Comparison of ENCODE assay signal across 1 cellular context in the genomic region with DNA sequence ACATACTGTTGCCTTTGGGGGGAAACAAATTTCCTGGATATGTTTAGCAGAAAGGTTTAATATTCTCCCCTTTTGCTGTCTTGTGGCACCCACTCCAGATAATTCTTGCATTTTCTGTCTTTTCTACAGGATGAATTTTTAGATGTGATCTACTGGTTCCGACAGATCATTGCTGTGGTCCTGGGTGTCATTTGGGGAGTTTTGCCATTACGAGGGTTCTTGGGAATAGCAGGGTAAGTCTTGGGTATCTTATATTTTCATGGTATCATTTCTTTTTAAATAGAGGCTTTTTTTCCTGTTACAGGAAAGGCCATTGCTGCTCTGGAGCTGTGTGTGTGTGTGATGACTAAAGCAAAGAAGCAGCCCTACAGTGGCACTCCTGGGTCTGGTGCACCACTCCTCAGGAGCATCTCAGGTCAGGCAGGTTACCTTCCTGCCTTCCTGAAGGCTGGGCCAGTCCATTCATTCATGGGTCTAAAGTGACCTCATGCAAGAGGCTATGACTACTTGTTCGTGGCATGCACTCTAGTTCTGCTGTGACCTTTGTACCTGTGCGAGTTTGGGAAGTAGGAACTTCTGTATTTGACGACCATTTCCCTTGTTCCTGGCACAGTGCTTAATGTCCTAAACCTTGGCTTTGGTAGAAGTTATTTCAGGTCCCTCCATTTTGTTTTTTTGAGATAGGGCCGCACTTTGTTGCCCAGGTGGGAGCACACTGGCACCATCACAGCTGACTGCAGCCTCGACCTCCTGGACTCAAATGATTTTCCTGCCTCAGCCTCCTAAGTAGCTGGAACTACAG.
TF ChIP-seq lines count a peak whose summit lies in the region.

No MANE protein-coding gene starts in this region.

TF ChIP-seq in HepG2, 621 proteins besides CTCF, POLR2A, EP300 and RAD21 (continued from another document and continues in another):
- TF ChIP-seq, protein P1, sequence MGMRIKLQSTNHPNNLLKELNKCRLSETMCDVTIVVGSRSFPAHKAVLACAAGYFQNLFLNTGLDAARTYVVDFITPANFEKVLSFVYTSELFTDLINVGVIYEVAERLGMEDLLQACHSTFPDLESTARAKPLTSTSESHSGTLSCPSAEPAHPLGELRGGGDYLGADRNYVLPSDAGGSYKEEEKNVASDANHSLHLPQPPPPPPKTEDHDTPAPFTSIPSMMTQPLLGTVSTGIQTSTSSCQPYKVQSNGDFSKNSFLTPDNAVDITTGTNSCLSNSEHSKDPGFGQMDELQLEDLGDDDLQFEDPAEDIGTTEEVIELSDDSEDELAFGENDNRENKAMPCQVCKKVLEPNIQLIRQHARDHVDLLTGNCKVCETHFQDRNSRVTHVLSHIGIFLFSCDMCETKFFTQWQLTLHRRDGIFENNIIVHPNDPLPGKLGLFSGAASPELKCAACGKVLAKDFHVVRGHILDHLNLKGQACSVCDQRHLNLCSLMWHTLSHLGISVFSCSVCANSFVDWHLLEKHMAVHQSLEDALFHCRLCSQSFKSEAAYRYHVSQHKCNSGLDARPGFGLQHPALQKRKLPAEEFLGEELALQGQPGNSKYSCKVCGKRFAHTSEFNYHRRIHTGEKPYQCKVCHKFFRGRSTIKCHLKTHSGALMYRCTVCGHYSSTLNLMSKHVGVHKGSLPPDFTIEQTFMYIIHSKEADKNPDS (CRISPR knock-in tag; IDR thresholded peaks at IDR 0.05) = no peak
- TF ChIP-seq, protein P2, sequence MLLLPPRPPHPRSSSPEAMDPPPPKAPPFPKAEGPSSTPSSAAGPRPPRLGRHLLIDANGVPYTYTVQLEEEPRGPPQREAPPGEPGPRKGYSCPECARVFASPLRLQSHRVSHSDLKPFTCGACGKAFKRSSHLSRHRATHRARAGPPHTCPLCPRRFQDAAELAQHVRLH (CRISPR knock-in tag; IDR thresholded peaks at IDR 0.05; ENCODE audit: borderline replicate concordance, low read depth) = 0 out of 2 replicates have a peak, but pooled peaks have one; percentile 83
- TF ChIP-seq ZNF143 (CRISPR knock-in tag; IDR thresholded peaks at IDR 0.05) = no peak
- TF ChIP-seq ZNF564 (CRISPR knock-in tag; IDR thresholded peaks at IDR 0.05) = no peak
- TF ChIP-seq MIER3 (CRISPR knock-in tag; IDR thresholded peaks at IDR 0.05; ENCODE audit: borderline replicate concordance) = peak; percentile 91; the same call in 1 of the 2 replicates
- peak; percentile 79 for TF ChIP-seq ZNF788 (CRISPR knock-in tag; IDR thresholded peaks at IDR 0.05; ENCODE audit: borderline replicate concordance)
- TF ChIP-seq, protein P3, sequence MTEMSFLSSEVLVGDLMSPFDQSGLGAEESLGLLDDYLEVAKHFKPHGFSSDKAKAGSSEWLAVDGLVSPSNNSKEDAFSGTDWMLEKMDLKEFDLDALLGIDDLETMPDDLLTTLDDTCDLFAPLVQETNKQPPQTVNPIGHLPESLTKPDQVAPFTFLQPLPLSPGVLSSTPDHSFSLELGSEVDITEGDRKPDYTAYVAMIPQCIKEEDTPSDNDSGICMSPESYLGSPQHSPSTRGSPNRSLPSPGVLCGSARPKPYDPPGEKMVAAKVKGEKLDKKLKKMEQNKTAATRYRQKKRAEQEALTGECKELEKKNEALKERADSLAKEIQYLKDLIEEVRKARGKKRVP (CRISPR knock-in tag; IDR thresholded peaks at IDR 0.05) = no peak
- TF ChIP-seq ZSCAN31 (CRISPR knock-in tag; IDR thresholded peaks at IDR 0.05; ENCODE audit: low read depth) = peak; percentile 40; the same call in 1 of the 2 replicates
- TF ChIP-seq GABPB1 (CRISPR knock-in tag; IDR thresholded peaks at IDR 0.05) = peak; percentile 15
- peak; percentile 52; the same call in 1 of the 2 replicates for TF ChIP-seq FOSL1 (CRISPR knock-in tag; IDR thresholded peaks at IDR 0.05; ENCODE audit: borderline replicate concordance)
- TF ChIP-seq SMC3 (IDR thresholded peaks at IDR 0.05; ENCODE audit: low read length) = peak; percentile 25; the same call in 1 of the 2 replicates
- TF ChIP-seq ASH2L (IDR thresholded peaks at IDR 0.05; ENCODE audit: insufficient read length, low read depth, low read length) = peak; percentile 93
- peak; percentile 31; the same call in 1 of the 2 replicates for TF ChIP-seq ZBTB7B (CRISPR knock-in tag; IDR thresholded peaks at IDR 0.05)
- peak; percentile 36 for TF ChIP-seq TBL1XR1 (IDR thresholded peaks at IDR 0.05; ENCODE audit: borderline replicate concordance, low read length, partially characterized antibody)
- TF ChIP-seq ZNF549 (CRISPR knock-in tag; IDR thresholded peaks at IDR 0.05) = no peak
- peak; percentile 6; the same call in 1 of the 2 replicates for TF ChIP-seq FOXK1 (CRISPR knock-in tag; IDR thresholded peaks at IDR 0.05; ENCODE audit: borderline replicate concordance, low read depth)
- TF ChIP-seq HNF4A (CRISPR knock-in tag; IDR thresholded peaks at IDR 0.05) = peak; percentile 92
- peak; percentile 79; the same call in 1 of the 2 replicates for TF ChIP-seq ERF (CRISPR knock-in tag; IDR thresholded peaks at IDR 0.05)
- TF ChIP-seq, protein P4, sequence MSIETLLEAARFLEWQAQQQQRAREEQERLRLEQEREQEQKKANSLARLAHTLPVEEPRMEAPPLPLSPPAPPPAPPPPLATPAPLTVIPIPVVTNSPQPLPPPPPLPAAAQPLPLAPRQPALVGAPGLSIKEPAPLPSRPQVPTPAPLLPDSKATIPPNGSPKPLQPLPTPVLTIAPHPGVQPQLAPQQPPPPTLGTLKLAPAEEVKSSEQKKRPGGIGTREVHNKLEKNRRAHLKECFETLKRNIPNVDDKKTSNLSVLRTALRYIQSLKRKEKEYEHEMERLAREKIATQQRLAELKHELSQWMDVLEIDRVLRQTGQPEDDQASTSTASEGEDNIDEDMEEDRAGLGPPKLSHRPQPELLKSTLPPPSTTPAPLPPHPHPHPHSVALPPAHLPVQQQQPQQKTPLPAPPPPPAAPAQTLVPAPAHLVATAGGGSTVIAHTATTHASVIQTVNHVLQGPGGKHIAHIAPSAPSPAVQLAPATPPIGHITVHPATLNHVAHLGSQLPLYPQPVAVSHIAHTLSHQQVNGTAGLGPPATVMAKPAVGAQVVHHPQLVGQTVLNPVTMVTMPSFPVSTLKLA (IDR thresholded peaks at IDR 0.05) = 0 out of 2 replicates have a peak, but pooled peaks have one; percentile 26
- TF ChIP-seq ZNF460 (CRISPR knock-in tag; IDR thresholded peaks at IDR 0.05; ENCODE audit: borderline replicate concordance) = peak; percentile 91
- TF ChIP-seq CBX5 (CRISPR knock-in tag; IDR thresholded peaks at IDR 0.05; ENCODE audit: borderline replicate concordance) = peak; percentile 78
- no peak for TF ChIP-seq ZFY (CRISPR knock-in tag; IDR thresholded peaks at IDR 0.05)
- TF ChIP-seq, protein P5, sequence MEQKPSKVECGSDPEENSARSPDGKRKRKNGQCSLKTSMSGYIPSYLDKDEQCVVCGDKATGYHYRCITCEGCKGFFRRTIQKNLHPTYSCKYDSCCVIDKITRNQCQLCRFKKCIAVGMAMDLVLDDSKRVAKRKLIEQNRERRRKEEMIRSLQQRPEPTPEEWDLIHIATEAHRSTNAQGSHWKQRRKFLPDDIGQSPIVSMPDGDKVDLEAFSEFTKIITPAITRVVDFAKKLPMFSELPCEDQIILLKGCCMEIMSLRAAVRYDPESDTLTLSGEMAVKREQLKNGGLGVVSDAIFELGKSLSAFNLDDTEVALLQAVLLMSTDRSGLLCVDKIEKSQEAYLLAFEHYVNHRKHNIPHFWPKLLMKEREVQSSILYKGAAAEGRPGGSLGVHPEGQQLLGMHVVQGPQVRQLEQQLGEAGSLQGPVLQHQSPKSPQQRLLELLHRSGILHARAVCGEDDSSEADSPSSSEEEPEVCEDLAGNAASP (CRISPR knock-in tag; IDR thresholded peaks at IDR 0.05; ENCODE audit: borderline replicate concordance) = peak; percentile 96; the same call in 1 of the 2 replicates
- peak; percentile 59; the same call in 1 of the 2 replicates for TF ChIP-seq ARNTL (CRISPR knock-in tag; IDR thresholded peaks at IDR 0.05)
- TF ChIP-seq, protein P6, sequence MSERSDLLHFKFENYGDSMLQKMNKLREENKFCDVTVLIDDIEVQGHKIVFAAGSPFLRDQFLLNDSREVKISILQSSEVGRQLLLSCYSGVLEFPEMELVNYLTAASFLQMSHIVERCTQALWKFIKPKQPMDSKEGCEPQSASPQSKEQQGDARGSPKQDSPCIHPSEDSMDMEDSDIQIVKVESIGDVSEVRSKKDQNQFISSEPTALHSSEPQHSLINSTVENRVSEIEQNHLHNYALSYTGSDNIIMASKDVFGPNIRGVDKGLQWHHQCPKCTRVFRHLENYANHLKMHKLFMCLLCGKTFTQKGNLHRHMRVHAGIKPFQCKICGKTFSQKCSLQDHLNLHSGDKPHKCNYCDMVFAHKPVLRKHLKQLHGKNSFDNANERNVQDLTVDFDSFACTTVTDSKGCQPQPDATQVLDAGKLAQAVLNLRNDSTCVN (CRISPR knock-in tag; IDR thresholded peaks at IDR 0.05; ENCODE audit: borderline replicate concordance) = 0 out of 2 replicates have a peak, but pooled peaks have one; percentile 41
- peak; percentile 51; the same call in 1 of the 2 replicates for TF ChIP-seq DMAP1 (CRISPR knock-in tag; IDR thresholded peaks at IDR 0.05)
- TF ChIP-seq NFE2 (CRISPR knock-in tag; IDR thresholded peaks at IDR 0.05) = 0 out of 2 replicates have a peak, but pooled peaks have one; percentile 10
- peak; percentile 54; the same call in 1 of the 2 replicates for TF ChIP-seq BHLHE40 (IDR thresholded peaks at IDR 0.05; ENCODE audit: low read length)
- TF ChIP-seq KDM3A (CRISPR knock-in tag; IDR thresholded peaks at IDR 0.05; ENCODE audit: low read depth) = no peak
- TF ChIP-seq CREB1 (IDR thresholded peaks at IDR 0.05) = peak; percentile 81
- TF ChIP-seq CREB1 (CRISPR knock-in tag; IDR thresholded peaks at IDR 0.05) = peak; percentile 64
- TF ChIP-seq ZC3H4 (CRISPR knock-in tag; IDR thresholded peaks at IDR 0.05; ENCODE audit: borderline replicate concordance) = no peak
- TF ChIP-seq, protein P7, sequence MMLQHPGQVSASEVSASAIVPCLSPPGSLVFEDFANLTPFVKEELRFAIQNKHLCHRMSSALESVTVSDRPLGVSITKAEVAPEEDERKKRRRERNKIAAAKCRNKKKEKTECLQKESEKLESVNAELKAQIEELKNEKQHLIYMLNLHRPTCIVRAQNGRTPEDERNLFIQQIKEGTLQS (CRISPR knock-in tag; IDR thresholded peaks at IDR 0.05) = peak; percentile 97
- TF ChIP-seq ZZZ3 (CRISPR knock-in tag; IDR thresholded peaks at IDR 0.05; ENCODE audit: borderline replicate concordance) = no peak
- TF ChIP-seq, protein P8, sequence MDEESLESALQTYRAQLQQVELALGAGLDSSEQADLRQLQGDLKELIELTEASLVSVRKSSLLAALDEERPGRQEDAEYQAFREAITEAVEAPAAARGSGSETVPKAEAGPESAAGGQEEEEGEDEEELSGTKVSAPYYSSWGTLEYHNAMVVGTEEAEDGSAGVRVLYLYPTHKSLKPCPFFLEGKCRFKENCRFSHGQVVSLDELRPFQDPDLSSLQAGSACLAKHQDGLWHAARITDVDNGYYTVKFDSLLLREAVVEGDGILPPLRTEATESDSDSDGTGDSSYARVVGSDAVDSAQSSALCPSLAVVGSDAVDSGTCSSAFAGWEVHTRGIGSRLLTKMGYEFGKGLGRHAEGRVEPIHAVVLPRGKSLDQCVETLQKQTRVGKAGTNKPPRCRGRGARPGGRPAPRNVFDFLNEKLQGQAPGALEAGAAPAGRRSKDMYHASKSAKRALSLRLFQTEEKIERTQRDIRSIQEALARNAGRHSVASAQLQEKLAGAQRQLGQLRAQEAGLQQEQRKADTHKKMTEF (CRISPR knock-in tag; IDR thresholded peaks at IDR 0.05) = peak; percentile 55; the same call in 1 of the 2 replicates
- TF ChIP-seq, protein P9, sequence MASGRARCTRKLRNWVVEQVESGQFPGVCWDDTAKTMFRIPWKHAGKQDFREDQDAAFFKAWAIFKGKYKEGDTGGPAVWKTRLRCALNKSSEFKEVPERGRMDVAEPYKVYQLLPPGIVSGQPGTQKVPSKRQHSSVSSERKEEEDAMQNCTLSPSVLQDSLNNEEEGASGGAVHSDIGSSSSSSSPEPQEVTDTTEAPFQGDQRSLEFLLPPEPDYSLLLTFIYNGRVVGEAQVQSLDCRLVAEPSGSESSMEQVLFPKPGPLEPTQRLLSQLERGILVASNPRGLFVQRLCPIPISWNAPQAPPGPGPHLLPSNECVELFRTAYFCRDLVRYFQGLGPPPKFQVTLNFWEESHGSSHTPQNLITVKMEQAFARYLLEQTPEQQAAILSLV (CRISPR knock-in tag; IDR thresholded peaks at IDR 0.05; ENCODE audit: borderline replicate concordance) = 0 out of 2 replicates have a peak, but pooled peaks have one; percentile 42
- TF ChIP-seq, protein P10, sequence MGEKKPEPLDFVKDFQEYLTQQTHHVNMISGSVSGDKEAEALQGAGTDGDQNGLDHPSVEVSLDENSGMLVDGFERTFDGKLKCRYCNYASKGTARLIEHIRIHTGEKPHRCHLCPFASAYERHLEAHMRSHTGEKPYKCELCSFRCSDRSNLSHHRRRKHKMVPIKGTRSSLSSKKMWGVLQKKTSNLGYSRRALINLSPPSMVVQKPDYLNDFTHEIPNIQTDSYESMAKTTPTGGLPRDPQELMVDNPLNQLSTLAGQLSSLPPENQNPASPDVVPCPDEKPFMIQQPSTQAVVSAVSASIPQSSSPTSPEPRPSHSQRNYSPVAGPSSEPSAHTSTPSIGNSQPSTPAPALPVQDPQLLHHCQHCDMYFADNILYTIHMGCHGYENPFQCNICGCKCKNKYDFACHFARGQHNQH (CRISPR knock-in tag; IDR thresholded peaks at IDR 0.05) = peak; percentile 50; the same call in 1 of the 2 replicates
- TF ChIP-seq, protein P11, sequence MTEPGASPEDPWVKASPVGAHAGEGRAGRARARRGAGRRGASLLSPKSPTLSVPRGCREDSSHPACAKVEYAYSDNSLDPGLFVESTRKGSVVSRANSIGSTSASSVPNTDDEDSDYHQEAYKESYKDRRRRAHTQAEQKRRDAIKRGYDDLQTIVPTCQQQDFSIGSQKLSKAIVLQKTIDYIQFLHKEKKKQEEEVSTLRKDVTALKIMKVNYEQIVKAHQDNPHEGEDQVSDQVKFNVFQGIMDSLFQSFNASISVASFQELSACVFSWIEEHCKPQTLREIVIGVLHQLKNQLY (CRISPR knock-in tag; IDR thresholded peaks at IDR 0.05) = 0 out of 2 replicates have a peak, but pooled peaks have one; percentile 24
- peak; percentile 89 for TF ChIP-seq GATAD2A (CRISPR knock-in tag; IDR thresholded peaks at IDR 0.05)
- TF ChIP-seq, protein P12, sequence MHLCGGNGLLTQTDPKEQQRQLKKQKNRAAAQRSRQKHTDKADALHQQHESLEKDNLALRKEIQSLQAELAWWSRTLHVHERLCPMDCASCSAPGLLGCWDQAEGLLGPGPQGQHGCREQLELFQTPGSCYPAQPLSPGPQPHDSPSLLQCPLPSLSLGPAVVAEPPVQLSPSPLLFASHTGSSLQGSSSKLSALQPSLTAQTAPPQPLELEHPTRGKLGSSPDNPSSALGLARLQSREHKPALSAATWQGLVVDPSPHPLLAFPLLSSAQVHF (CRISPR knock-in tag; IDR thresholded peaks at IDR 0.05) = no peak
